ENCODE assay signal across 1 cellular context in the genomic region with DNA sequence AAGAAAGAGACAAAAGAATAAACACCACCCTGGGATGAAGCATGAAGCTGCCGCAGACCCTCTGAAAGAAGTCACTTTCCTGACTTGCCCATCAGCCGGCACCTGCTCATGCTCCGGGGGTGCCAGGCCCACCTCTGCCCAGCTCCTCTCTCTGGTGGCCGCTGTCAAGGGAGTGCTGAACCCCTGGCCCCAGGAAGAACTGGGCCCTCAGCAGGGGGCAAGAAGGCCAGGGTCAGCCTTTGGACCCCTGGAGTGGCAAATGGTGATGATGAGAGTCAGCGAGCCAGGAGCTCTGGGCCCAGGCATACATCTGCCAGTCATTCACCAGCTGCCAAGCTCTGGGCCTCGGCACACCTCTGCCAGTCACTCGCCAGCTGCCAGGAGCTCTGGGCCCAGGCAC.
TF ChIP-seq lines count a peak whose summit lies in the region.

No MANE protein-coding gene starts in this region.

TF ChIP-seq in GM23338, 12 proteins besides CTCF, POLR2A, EP300 and RAD21 (continued from another document):
- TF ChIP-seq ZNF462 (CRISPR knock-in tag; IDR thresholded peaks at IDR 0.05): no peak
- no peak for TF ChIP-seq POLR2AphosphoS5 (IDR thresholded peaks at IDR 0.05; ENCODE audit: low read depth)
- no peak for TF ChIP-seq JUNB (IDR thresholded peaks at IDR 0.05; ENCODE audit: unreplicated experiment)
- TF ChIP-seq STAT1 (IDR thresholded peaks at IDR 0.05; ENCODE audit: unreplicated experiment): no peak
- no peak for TF ChIP-seq ZNF331 (CRISPR knock-in tag; IDR thresholded peaks at IDR 0.05; ENCODE audit: low read depth)
- no peak for TF ChIP-seq REST (IDR thresholded peaks at IDR 0.05; ENCODE audit: unreplicated experiment)
- no peak for TF ChIP-seq ZNF114 (CRISPR knock-in tag; IDR thresholded peaks at IDR 0.05)
- no peak for TF ChIP-seq EZH2phosphoT487 (IDR thresholded peaks at IDR 0.05; ENCODE audit: unreplicated experiment)
- no peak for TF ChIP-seq ETS1 (IDR thresholded peaks at IDR 0.05)
